22 cellular contexts compared by ENCODE assay signal in genomic region chr1:4697801-4698200, GRCh38. TPM values are rescaled to one million over a fixed set of nuclear protein-coding genes. Genes with fewer than 3 reads are reported as not detected.
A peak's percentile ranks its signal among the peaks of the same experiment; 100 is the strongest.
DNase-seq lines count a peak whose midpoint lies in the region; ATAC-seq and TF ChIP-seq lines count a peak whose summit lies in the region.
"Had no signal": no experiment of that assay in that cellular context is flagged by ENCODE, and none has a peak within 500 bp of the region (broad histone marks: within the 10 kb centered on the region; RNA-seq: fewer than 3 reads in every experiment).

No MANE protein-coding gene starts in this region.

- H3K9me3 Mint-ChIP-seq in stimulated activated memory B cell treated with anti-CD40 and anti-IgM and Interleukin-4, amounts not matched to agents 10 μg/mL and 1 μg/mL and 100 μg/mL, for 72 hours: peaks cover 13% of the 10 kb centered on the region
- H3K9me3 Mint-ChIP-seq: CD4-positive, alpha-beta T cell had no signal

- peak overlapping the region in 53 of 59 donors; percentile 33 to 96 (median 86) for H3K27ac ChIP-seq in dorsolateral prefrontal cortex
- no peak overlapping the region for H3K27ac ChIP-seq in neuronal stem cell (replicated peaks; ENCODE audit: low read length)
- H3K27ac ChIP-seq in temporal lobe (ENCODE audit: low read depth, low read length): peak overlapping the region; percentile 78
- H3K27ac ChIP-seq: 22Rv1; BLaER1 treated with 17β-estradiol and CSF1 and Interleukin-3, amounts not matched to agents 10 nM and 100 nM had no signal

- no peak overlapping the region for H2AFZ ChIP-seq in neuronal stem cell (ENCODE audit: low read length)

- no peak overlapping the region for H3K23ac ChIP-seq in neuronal stem cell (ENCODE audit: low read depth, low read length, poor library complexity)

- WGBS in neuronal stem cell (ENCODE audit: extremely low coverage in 2 of 2, insufficient read length in 2 of 2, insufficient replicate concordance in 1 of 2), 2 donors: no CpG with 5 or more reads among the region's 19 CpGs

- no peak overlapping the region for H3K4me2 ChIP-seq in neuronal stem cell (ENCODE audit: insufficient read depth, low read length, poor library complexity, severe bottlenecking)
- H3K4me2 ChIP-seq: BLaER1 treated with 17β-estradiol and CSF1 and Interleukin-3, amounts not matched to agents 10 nM and 100 nM had no signal

- no peak overlapping the region for H3K4me3 Mint-ChIP-seq in stimulated activated memory B cell treated with anti-CD40 and anti-IgM and Interleukin-4, amounts not matched to agents 10 μg/mL and 1 μg/mL and 100 μg/mL, for 72 hours
- H3K4me3 Mint-ChIP-seq: CD14-positive monocyte; CD4-positive, alpha-beta T cell; CD8-positive, alpha-beta memory T cell had no signal

- H3K9me3 ChIP-seq in neuronal stem cell (replicated peaks in 1 of 2; ENCODE audit: control insufficient read depth in 2 of 2, insufficient read depth in 1 of 2, low read depth in 1 of 2, low read length in 2 of 2): no peaks in the 10 kb centered on the region
- H3K9me3 ChIP-seq: BE2C; BLaER1 treated with 17β-estradiol and CSF1 and Interleukin-3, amounts not matched to agents 10 nM and 100 nM had no signal

- H3K4me1 ChIP-seq in neuronal stem cell (ENCODE audit: control insufficient read depth in 2 of 2, insufficient read depth in 1 of 2, low read depth in 1 of 2, low read length in 2 of 2): peaks cover 0 to 9% of the 10 kb centered on the region in 2 donors
- H3K4me1 ChIP-seq: BE2C had no signal

- H3K18ac ChIP-seq in neuronal stem cell (ENCODE audit: low read length): peak overlapping the region; percentile 54

- peak overlapping the region; percentile 44 for H2AK5ac ChIP-seq in neuronal stem cell (ENCODE audit: low read depth, low read length)

- H3K9ac ChIP-seq in neuronal stem cell (ENCODE audit: low read depth, low read length, poor library complexity): no peak overlapping the region
- H3K9ac ChIP-seq: BLaER1 treated with 17β-estradiol and CSF1 and Interleukin-3, amounts not matched to agents 10 nM and 100 nM had no signal

- no peaks in the 10 kb centered on the region for H3K36me3 Mint-ChIP-seq in stimulated activated memory B cell treated with anti-CD40 and anti-IgM and Interleukin-4, amounts not matched to agents 10 μg/mL and 1 μg/mL and 100 μg/mL, for 72 hours
- H3K36me3 Mint-ChIP-seq: CD14-positive monocyte; CD8-positive, alpha-beta memory T cell had no signal

- H3K36me3 ChIP-seq in neuronal stem cell (replicated peaks in 1 of 2; ENCODE audit: control insufficient read depth in 2 of 2, insufficient read depth in 2 of 2, low read length in 2 of 2): no peaks in the 10 kb centered on the region
- H3K36me3 ChIP-seq: BE2C; BLaER1 treated with 17β-estradiol and CSF1 and Interleukin-3, amounts not matched to agents 10 nM and 100 nM had no signal

- H3K14ac ChIP-seq in neuronal stem cell (ENCODE audit: low read length): no peak overlapping the region

- no peak overlapping the region for H3K27ac Mint-ChIP-seq in stimulated activated memory B cell treated with anti-CD40 and anti-IgM and Interleukin-4, amounts not matched to agents 10 μg/mL and 1 μg/mL and 100 μg/mL, for 72 hours
- H3K27ac Mint-ChIP-seq: CD14-positive monocyte; CD4-positive, alpha-beta T cell; CD8-positive, alpha-beta memory T cell; H9 had no signal

- H3K27me3 ChIP-seq in dorsolateral prefrontal cortex: no peaks in the 10 kb centered on the region
- H3K27me3 ChIP-seq in neuronal stem cell (ENCODE audit: control insufficient read depth in 3 of 3, insufficient read depth in 3 of 3, low read depth in 1 of 3, low read length in 3 of 3): no peaks in the 10 kb centered on the region
- H3K27me3 ChIP-seq: BE2C; BLaER1 treated with 17β-estradiol and CSF1 and Interleukin-3, amounts not matched to agents 10 nM and 100 nM had no signal

- H4K8ac ChIP-seq in neuronal stem cell (ENCODE audit: low read depth, low read length): no peak overlapping the region

- TF ChIP-seq CTCF in dorsolateral prefrontal cortex (IDR thresholded peaks at IDR 0.05 in 54 of 56, conservative IDR thresholded peaks at IDR 0.05 in 2 of 56; ENCODE audit: low read depth in 1 of 56, partially characterized antibody in 56 of 56): no peak

- H3K4me3 ChIP-seq in dorsolateral prefrontal cortex (no peak overlapping the region), neuronal stem cell (ENCODE audit: low read length in 2 of 2) (no peak overlapping the region)
- H3K4me3 ChIP-seq: BLaER1 treated with 17β-estradiol and CSF1 and Interleukin-3, amounts not matched to agents 10 nM and 100 nM had no signal

- H2BK15ac ChIP-seq in neuronal stem cell (ENCODE audit: low read length): no peak overlapping the region

- intact Hi-C loops in left ventricle myocardium superior (cut with micrococcal nuclease): no loop called here
- intact Hi-C loops in Right ventricle myocardium superior (cut with DNase I): no loop called here
- intact Hi-C loops in dorsolateral prefrontal cortex (cut with DNase I): loop anchor here in 1 of 2 donors (5.0 kb wide), 1 partner anchor 40 kb away; no protein-coding TSS in a partner anchor

- H3K4ac ChIP-seq in neuronal stem cell (ENCODE audit: low read length): no peak overlapping the region

- ATAC-seq in left ventricle myocardium superior: no peak
- no peak for ATAC-seq in Right ventricle myocardium superior (ENCODE audit: poor library complexity)
- ATAC-seq in HG03095 (IDR thresholded peaks at IDR 0.05; ENCODE audit: unreplicated experiment): no peak
- ATAC-seq in stimulated activated memory B cell treated with anti-CD40 and anti-IgM and Interleukin-4, amounts not matched to agents 10 μg/mL and 1 μg/mL and 100 μg/mL, for 72 hours: no peak
- ATAC-seq: HCT116 had no signal

- DNase-seq in left ventricle myocardium superior (peak; percentile 10), Right ventricle myocardium superior (no peak), dorsolateral prefrontal cortex (peak in 2 of 10 donors; percentile 53 to 77), neuronal stem cell (ENCODE audit: low spot score) (no peak), NCI-H2171 treated with DMSO at 0.1 percent for 48 hours (lab: John Stamatoyannopoulos, UW) (no peak)
- DNase-seq: AML-193; BE2C; CD4-positive, alpha-beta T cell; CD8-positive, alpha-beta memory T cell; DMS 273 treated with DMSO at 0.1 percent for 48 hours; DMS53; DMS79 treated with DMSO at 0.1 percent for 48 hours; GF-D8; H9 had no signal

- H3K79me1 ChIP-seq in neuronal stem cell (ENCODE audit: low read depth, low read length): no peaks in the 10 kb centered on the region

- H4K91ac ChIP-seq in neuronal stem cell (ENCODE audit: low read depth, low read length, poor library complexity): no peak overlapping the region

- H2BK12ac ChIP-seq in neuronal stem cell (ENCODE audit: low read length): no peak overlapping the region

- H3K27me3 Mint-ChIP-seq in stimulated activated memory B cell treated with anti-CD40 and anti-IgM and Interleukin-4, amounts not matched to agents 10 μg/mL and 1 μg/mL and 100 μg/mL, for 72 hours: no peaks in the 10 kb centered on the region
- H3K27me3 Mint-ChIP-seq: CD4-positive, alpha-beta T cell had no signal

- no peaks in the 10 kb centered on the region for H3K4me1 Mint-ChIP-seq in stimulated activated memory B cell treated with anti-CD40 and anti-IgM and Interleukin-4, amounts not matched to agents 10 μg/mL and 1 μg/mL and 100 μg/mL, for 72 hours
- H3K4me1 Mint-ChIP-seq: CD14-positive monocyte; CD8-positive, alpha-beta memory T cell had no signal

- H2BK120ac ChIP-seq in neuronal stem cell (ENCODE audit: low read depth, low read length): no peak overlapping the region

- H2BK5ac ChIP-seq in neuronal stem cell (ENCODE audit: low read length): no peak overlapping the region

RNA-seq across cellular contexts. Expression of gene AJAP1, which starts 43.4 kb away (rescaled TPM):
- total RNA-seq in left ventricle myocardium superior (0.05 TPM), Right ventricle myocardium superior (0.05 TPM), dorsolateral prefrontal cortex (10 to 100 TPM; 21.7 to 74.9 (median 55.1) TPM), temporal lobe (21.9 TPM)
- 0.32 TPM for polyA plus RNA-seq in neuronal stem cell (2013, experiment 1 of 2)
- 0.42 TPM for polyA plus RNA-seq in neuronal stem cell (2013, experiment 2 of 2)
- total RNA-seq: CD8-positive, alpha-beta memory T cell had no signal
- polyA plus RNA-seq: AG04450; CD14-positive monocyte; CD8-positive, alpha-beta memory T cell had no signal

Comparison
In these comparisons a context has a peak if more than half of its experiments do, and no peak if none do; other contexts are left out.
1. RNA of gene AJAP1, which starts 43.4 kb away (total RNA-seq): 21.7 to 74.9 TPM in dorsolateral prefrontal cortex and 21.9 TPM in temporal lobe (single experiment); 0.05 TPM in Right ventricle myocardium superior (single experiment) and 0.05 TPM in left ventricle myocardium superior (single experiment); every median in the first group is over 10 times any median in the second.